7 cellular contexts compared by ENCODE assay signal in genomic region chr5:94908889-94909480, GRCh38.
A peak's percentile ranks its signal among the peaks of the same experiment; 100 is the strongest.
DNase-seq lines count a peak whose midpoint lies in the region; ATAC-seq, FAIRE-seq and TF ChIP-seq lines count a peak whose summit lies in the region.

No MANE protein-coding gene starts in this region.

- H3K27ac Mint-ChIP-seq in nephron progenitor cell = no peak overlapping the region

- no peak overlapping the region for H3K27ac ChIP-seq in colonic mucosa

- intact Hi-C loops in colonic mucosa (cut with DNase I) = no loop called here

- ATAC-seq in GM19395 (IDR thresholded peaks at IDR 0.05; ENCODE audit: unreplicated experiment) (peak; percentile 64), GM18502 (IDR thresholded peaks at IDR 0.05; ENCODE audit: poor library complexity, unreplicated experiment) (no peak)

- H3K4me1 Mint-ChIP-seq in nephron progenitor cell = no peaks in the 10 kb centered on the region

- no peaks in the 10 kb centered on the region for H3K36me3 Mint-ChIP-seq in nephron progenitor cell (ENCODE audit: low read depth)

- DNase-seq in D721Med (ENCODE audit: insufficient read length, low spot score) (no peak), NCI-H345 treated with DMSO at 0.1 percent for 48 hours (lab: John Stamatoyannopoulos, UW; ENCODE audit: unreplicated experiment) (peak; percentile 10), colonic mucosa (no peak), nephron progenitor cell (peak; percentile 18), activated gamma-delta T cell (lab: John Stamatoyannopoulos, UW) (no peak)

- H3K36me3 ChIP-seq in colonic mucosa = no peaks in the 10 kb centered on the region

- H3K4me3 ChIP-seq in colonic mucosa = no peak overlapping the region

- no peaks in the 10 kb centered on the region for H3K4me1 ChIP-seq in colonic mucosa

- no peaks in the 10 kb centered on the region for H3K27me3 ChIP-seq in colonic mucosa

- no peak overlapping the region for H3K9ac ChIP-seq in colonic mucosa (ENCODE audit: low read depth in 2 of 2, low read length in 2 of 2)

- no peak overlapping the region for H3K4me3 Mint-ChIP-seq in nephron progenitor cell

- TF ChIP-seq CTCF in D721Med (IDR thresholded peaks at IDR 0.05; ENCODE audit: insufficient read depth, missing control alignments) (peak; percentile 74), colonic mucosa (IDR thresholded peaks at IDR 0.05) (peak; percentile 42), nephron progenitor cell (IDR thresholded peaks at IDR 0.05) (peak; percentile 70)

- H3K9me3 Mint-ChIP-seq in nephron progenitor cell = no peaks in the 10 kb centered on the region

- H3K27me3 Mint-ChIP-seq in nephron progenitor cell (ENCODE audit: low read depth, poor library complexity) = peaks cover 3% of the 10 kb centered on the region

- FAIRE-seq in D721Med (lab: Jason Lieb, UNC) = peak; percentile 70

- no peaks in the 10 kb centered on the region for H3K9me3 ChIP-seq in colonic mucosa

Comparison
In these comparisons a context has a peak if more than half of its experiments do, and no peak if none do; other contexts are left out.
1. DNase-seq: peak in NCI-H345 treated with DMSO at 0.1 percent for 48 hours (single experiment) and nephron progenitor cell (single experiment); none in D721Med (single experiment), colonic mucosa (single experiment) and activated gamma-delta T cell (single experiment).
2. Peak in every context shown above with its lines, with median percentiles within 50 percentile points of each other: CTCF ChIP-seq.